23 cellular contexts compared by ENCODE assay signal in genomic region chr1:245577396-245578157, GRCh38.
"Had no signal": no experiment of that assay in that cellular context is flagged by ENCODE, and none has a peak within 500 bp of the region (broad histone marks: within the 10 kb centered on the region; RNA-seq: fewer than 3 reads in every experiment).

No MANE protein-coding gene starts in this region.

- H3K36me3 Mint-ChIP-seq: memory B cell; natural killer cell treated with Interleukin-12 subunit alpha and Interleukin-12 subunit beta and Interleukin-15 and Interleukin-18, amount 100 ng/mL, for 72 hours; stimulated activated naive B cell treated with anti-CD40 and anti-IgM and Interleukin-4, amounts not matched to agents 10 μg/mL and 1 μg/mL and 100 μg/mL, for 72 hours had no signal

- H3K4me1 Mint-ChIP-seq: stimulated activated naive B cell treated with anti-CD40 and anti-IgM and Interleukin-4, amounts not matched to agents 10 μg/mL and 1 μg/mL and 100 μg/mL, for 72 hours; stimulated activated naive CD8-positive, alpha-beta T cell treated with anti-CD3 and anti-CD28 coated beads, Interleukin-15, amount 100 ng/mL, for 72 hours had no signal

- FAIRE-seq: endothelial cell of umbilical vein, kidney had no signal

- DNase-seq: effector CD4-positive, alpha-beta T cell; endodermal cell; erythroblast; foreskin keratinocyte; kidney; left cardiac atrium; left ventricle myocardium inferior; lower lobe of right lung; midbrain; spleen; stimulated activated CD4-positive, alpha-beta T cell treated with anti-CD3 and anti-CD28 coated beads, Interleukin-15, amount 100 ng/mL, for 24 hours; stimulated activated CD4-positive, alpha-beta T cell treated with anti-CD3 and anti-CD28 coated beads, Interleukin-1b, Interleukin-23, amount 100 ng/mL, for 48 hours; stimulated activated CD4-positive, alpha-beta T cell treated with anti-CD3 and anti-CD28 coated beads, Interleukin-4, amount 100 ng/mL, for 24 hours; stimulated activated naive B cell treated with anti-CD40 and anti-IgM and Interleukin-4, amounts not matched to agents 10 μg/mL and 1 μg/mL and 100 μg/mL, for 72 hours; stimulated activated naive CD8-positive, alpha-beta T cell treated with anti-CD3 and anti-CD28 coated beads, Interleukin-15, amount 100 ng/mL, for 72 hours; transverse colon had no signal

- H3K27ac Mint-ChIP-seq: endodermal cell; memory B cell; natural killer cell treated with Interleukin-12 subunit alpha and Interleukin-12 subunit beta and Interleukin-15 and Interleukin-18, amount 100 ng/mL, for 72 hours; stimulated activated naive B cell treated with anti-CD40 and anti-IgM and Interleukin-4, amounts not matched to agents 10 μg/mL and 1 μg/mL and 100 μg/mL, for 72 hours; stimulated activated naive CD8-positive, alpha-beta T cell treated with anti-CD3 and anti-CD28 coated beads, Interleukin-15, amount 100 ng/mL, for 72 hours had no signal

- H3K4me2 ChIP-seq: hepatocyte had no signal

- H3K27me3 ChIP-seq: foreskin keratinocyte, hepatocyte, transverse colon had no signal

- H2AFZ ChIP-seq: hepatocyte had no signal

- H3K4me1 ChIP-seq: foreskin keratinocyte, left ventricle myocardium inferior, lower lobe of right lung, spleen, transverse colon had no signal

- ATAC-seq: foreskin keratinocyte; left cardiac atrium; lower lobe of right lung; natural killer cell treated with Interleukin-12 subunit alpha and Interleukin-12 subunit beta and Interleukin-15 and Interleukin-18, amount 100 ng/mL, for 72 hours; sciatic nerve; stimulated activated naive B cell treated with anti-CD40 and anti-IgM and Interleukin-4, amounts not matched to agents 10 μg/mL and 1 μg/mL and 100 μg/mL, for 72 hours; stimulated activated naive CD8-positive, alpha-beta T cell treated with anti-CD3 and anti-CD28 coated beads, Interleukin-15, amount 100 ng/mL, for 72 hours had no signal

- H3K4me3 ChIP-seq: coronary artery, hepatocyte, left ventricle myocardium inferior, lower lobe of right lung, thoracic aorta, transverse colon had no signal

- H3K4me3 Mint-ChIP-seq: endodermal cell; memory B cell; natural killer cell treated with Interleukin-12 subunit alpha and Interleukin-12 subunit beta and Interleukin-15 and Interleukin-18, amount 100 ng/mL, for 72 hours; stimulated activated naive B cell treated with anti-CD40 and anti-IgM and Interleukin-4, amounts not matched to agents 10 μg/mL and 1 μg/mL and 100 μg/mL, for 72 hours; stimulated activated naive CD8-positive, alpha-beta T cell treated with anti-CD3 and anti-CD28 coated beads, Interleukin-15, amount 100 ng/mL, for 72 hours had no signal

- H3K27ac ChIP-seq: coronary artery, foreskin keratinocyte, hepatocyte, left ventricle myocardium inferior, lower lobe of right lung, spleen, thoracic aorta, transverse colon had no signal

- H3K9me3 ChIP-seq: left ventricle myocardium inferior, lower lobe of right lung, spleen, thoracic aorta, transverse colon had no signal

- H3K9me3 Mint-ChIP-seq: endodermal cell; natural killer cell treated with Interleukin-12 subunit alpha and Interleukin-12 subunit beta and Interleukin-15 and Interleukin-18, amount 100 ng/mL, for 72 hours; stimulated activated naive B cell treated with anti-CD40 and anti-IgM and Interleukin-4, amounts not matched to agents 10 μg/mL and 1 μg/mL and 100 μg/mL, for 72 hours; stimulated activated naive CD8-positive, alpha-beta T cell treated with anti-CD3 and anti-CD28 coated beads, Interleukin-15, amount 100 ng/mL, for 72 hours had no signal

- H3K79me2 ChIP-seq: hepatocyte had no signal

- H3K36me3 ChIP-seq: left ventricle myocardium inferior, lower lobe of right lung, spleen, thoracic aorta, transverse colon had no signal
